In the genomic region with DNA sequence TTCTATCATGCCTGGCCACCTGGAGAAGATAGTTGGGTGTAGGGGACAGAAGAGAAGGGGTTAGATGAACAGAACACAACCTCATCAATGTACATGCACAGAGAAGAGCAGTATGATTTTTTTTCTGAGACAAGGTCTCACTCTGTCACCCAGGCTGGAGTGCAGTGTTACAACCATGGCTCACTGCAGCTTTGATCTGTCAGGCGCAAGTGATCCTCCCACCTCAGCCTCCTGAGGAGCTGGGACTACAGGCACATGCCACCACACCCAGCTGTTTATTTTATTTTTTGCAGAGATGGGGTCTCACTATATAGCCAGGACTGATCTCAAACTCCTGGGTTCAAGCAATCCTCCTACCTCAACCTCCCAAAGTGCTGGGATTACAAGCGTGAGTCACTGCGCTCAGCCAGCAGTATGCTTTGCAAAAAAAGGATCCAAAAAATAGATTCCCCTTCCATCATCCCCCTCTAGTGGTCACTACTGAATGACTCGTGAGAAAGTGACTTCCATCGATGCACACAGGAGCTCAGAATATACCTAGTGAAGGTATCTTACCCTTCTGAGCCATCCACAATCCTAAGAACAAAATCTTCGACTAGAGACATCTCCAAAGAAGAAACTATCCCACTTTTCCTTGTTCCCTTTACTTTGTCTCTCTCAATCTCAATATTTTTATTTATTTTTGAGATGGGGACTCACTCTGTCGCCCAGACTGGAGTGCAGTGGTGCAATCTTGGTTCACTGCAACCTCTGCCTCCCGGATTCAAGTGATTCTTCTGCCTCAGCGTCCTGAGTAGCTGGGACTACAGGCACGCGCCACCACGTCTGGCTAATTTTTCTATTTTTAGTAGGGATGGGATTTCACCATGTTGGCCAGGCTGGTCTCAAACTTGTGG, we compare ENCODE assay signal across 8 cellular contexts. TPM values are rescaled to one million over a fixed set of nuclear protein-coding genes. Genes with fewer than 3 reads are reported as not detected.
A peak's percentile ranks its signal among the peaks of the same experiment; 100 is the strongest.
DNase-seq lines count a peak whose midpoint lies in the region; ATAC-seq and TF ChIP-seq lines count a peak whose summit lies in the region.

No MANE protein-coding gene starts in this region.

- no peak overlapping the region for H3K4me3 Mint-ChIP-seq in brain
- H3K4me3 Mint-ChIP-seq in stimulated activated naive B cell treated with anti-CD40 and anti-IgM and Interleukin-4, amounts not matched to agents 10 μg/mL and 1 μg/mL and 100 μg/mL, for 72 hours, result no peak overlapping the region

- peak; percentile 59 for TF ChIP-seq CTCF in AG04449 (IDR thresholded peaks at IDR 0.05; ENCODE audit: insufficient read depth, low read length, missing control alignments)
- peak; percentile 64 for TF ChIP-seq CTCF in GM10248 (IDR thresholded peaks at IDR 0.05; ENCODE audit: control extremely low read depth, extremely low read depth, low read depth, missing control alignments)
- peak; percentile 67 to 70 for TF ChIP-seq CTCF in brain (conservative IDR thresholded peaks at IDR 0.05)

- H3K4me3 ChIP-seq in AG04449 (ENCODE audit: low read depth, low read length), result no peak overlapping the region

- DNase-seq in AG04449 (ENCODE audit: low read depth, low spot score), result no peak
- DNase-seq in GM10248 (ENCODE audit: extremely low spot score), result peak; percentile 74
- peak; percentile 78 to 85 for DNase-seq in Kasumi-1 (lab: John Stamatoyannopoulos, UW)
- peak; percentile 83 for DNase-seq in SK-MEL-5 (ENCODE audit: low read depth, low spot score)
- peak; percentile 53 for DNase-seq in kidney glomerular epithelial cell (lab: John Stamatoyannopoulos, UW)
- no peak for DNase-seq in stimulated activated naive B cell treated with anti-CD40 and anti-IgM and Interleukin-4, amounts not matched to agents 10 μg/mL and 1 μg/mL and 100 μg/mL, for 72 hours

- H3K4me1 Mint-ChIP-seq in brain, result no peaks in the 10 kb centered on the region
- H3K4me1 Mint-ChIP-seq in stimulated activated naive B cell treated with anti-CD40 and anti-IgM and Interleukin-4, amounts not matched to agents 10 μg/mL and 1 μg/mL and 100 μg/mL, for 72 hours, result peaks cover 11 to 15% of the 10 kb centered on the region in 2 donors

- peaks cover 3% of the 10 kb centered on the region for H3K36me3 Mint-ChIP-seq in brain
- peaks cover 0 to 4% of the 10 kb centered on the region in 2 donors for H3K36me3 Mint-ChIP-seq in stimulated activated naive B cell treated with anti-CD40 and anti-IgM and Interleukin-4, amounts not matched to agents 10 μg/mL and 1 μg/mL and 100 μg/mL, for 72 hours

- no peaks in the 10 kb centered on the region for H3K27me3 Mint-ChIP-seq in brain
- H3K27me3 Mint-ChIP-seq in stimulated activated naive B cell treated with anti-CD40 and anti-IgM and Interleukin-4, amounts not matched to agents 10 μg/mL and 1 μg/mL and 100 μg/mL, for 72 hours, result no peaks in the 10 kb centered on the region

- POLR2A ChIA-PET in AG04449 (lab: Yijun Ruan, JAX) (no interaction called here), GM10248 (lab: Yijun Ruan, JAX) (interaction anchor here (0.6 to 1.0 kb wide), 3 partner anchors 20 to 71 kb away, joined by 3 to 6 read pairs (median 3); no protein-coding TSS in a partner anchor)

- H3K9me3 Mint-ChIP-seq in brain, result no peaks in the 10 kb centered on the region
- H3K9me3 Mint-ChIP-seq in stimulated activated naive B cell treated with anti-CD40 and anti-IgM and Interleukin-4, amounts not matched to agents 10 μg/mL and 1 μg/mL and 100 μg/mL, for 72 hours, result no peaks in the 10 kb centered on the region

- in situ Hi-C loops in SK-MEL-5 (cut with HindIII; ENCODE audit: low pct_unique_long_range_greater_than_20kb, low sequenced_read_pairs), result no loop called here

- CTCF ChIA-PET in AG04449 (lab: Yijun Ruan, JAX), result interaction anchor here (0.7 to 3.8 kb wide), 24 partner anchors 8 to 290 kb away, joined by 3 to 30 read pairs (median 6); a partner anchor contains a TSS
- CTCF ChIA-PET in GM10248 (lab: Yijun Ruan, JAX), result interaction anchor here (0.6 to 4.1 kb wide), 37 partner anchors 9 to 282 kb away, joined by 3 to 44 read pairs (median 6); a partner anchor contains a TSS

- ATAC-seq in stimulated activated naive B cell treated with anti-CD40 and anti-IgM and Interleukin-4, amounts not matched to agents 10 μg/mL and 1 μg/mL and 100 μg/mL, for 72 hours (replicated peaks), result peak; percentile 92
- ATAC-seq in GM19351 (IDR thresholded peaks at IDR 0.05; ENCODE audit: unreplicated experiment), result no peak

- no peak overlapping the region for H3K27ac Mint-ChIP-seq in brain
- H3K27ac Mint-ChIP-seq in stimulated activated naive B cell treated with anti-CD40 and anti-IgM and Interleukin-4, amounts not matched to agents 10 μg/mL and 1 μg/mL and 100 μg/mL, for 72 hours, result no peak overlapping the region

RNA-seq across cellular contexts. Expression of a gene that starts 21.0 kb away (rescaled TPM):
- total RNA-seq in SK-MEL-5 (2014; rRNA removed; shearing (Covaris generic)), result 4.5 and 4.7 TPM in 2 replicates
- polyA plus RNA-seq in SK-MEL-5 (2015; cell fraction: cytosol; rRNA removed), result 3.5 and 4.4 TPM in 2 replicates
- 9.8 and 18.6 TPM in 2 replicates for polyA plus RNA-seq in SK-MEL-5 (2015; cell fraction: nucleus; rRNA removed)
- polyA plus RNA-seq in brain (ENCODE audit: insufficient read depth, low read depth, low replicate concordance), result 6.4 TPM

RNA-seq across cellular contexts. Expression of a gene that starts 22.1 kb away (rescaled TPM):
- total RNA-seq in SK-MEL-5 (2014; rRNA removed; shearing (Covaris generic)), result 48.2 and 53.5 TPM in 2 replicates
- 51.1 and 54.2 TPM in 2 replicates for polyA plus RNA-seq in SK-MEL-5 (2015; cell fraction: cytosol; rRNA removed)
- 41.9 and 42.1 TPM in 2 replicates for polyA plus RNA-seq in SK-MEL-5 (2015; cell fraction: nucleus; rRNA removed)
- 57.4 TPM for polyA plus RNA-seq in brain (ENCODE audit: insufficient read depth, low read depth, low replicate concordance)

RNA-seq across cellular contexts. Expression of a gene that starts 28.8 kb away (rescaled TPM):
- 27.6 and 28.4 TPM in 2 replicates for total RNA-seq in SK-MEL-5 (2014; rRNA removed; shearing (Covaris generic))
- 33.0 and 44.3 TPM in 2 replicates for polyA plus RNA-seq in SK-MEL-5 (2015; cell fraction: cytosol; rRNA removed)
- 169 and 191 TPM in 2 replicates for polyA plus RNA-seq in SK-MEL-5 (2015; cell fraction: nucleus; rRNA removed)
- 34.4 TPM for polyA plus RNA-seq in brain (ENCODE audit: insufficient read depth, low read depth, low replicate concordance)

RNA-seq across cellular contexts. Expression of a gene that starts 34.2 kb away (rescaled TPM):
- 0.48 TPM in 1 of 2 replicates, not detected in the other for total RNA-seq in SK-MEL-5 (2014; rRNA removed; shearing (Covaris generic))
- 0.73 TPM in 1 of 2 replicates, not detected in the other for polyA plus RNA-seq in SK-MEL-5 (2015; cell fraction: cytosol; rRNA removed)
- polyA plus RNA-seq in SK-MEL-5 (2015; cell fraction: nucleus; rRNA removed), result 5.1 and 7.6 TPM in 2 replicates
- 3.8 TPM for polyA plus RNA-seq in brain (ENCODE audit: insufficient read depth, low read depth, low replicate concordance)

RNA-seq across cellular contexts. Expression of a gene that starts 49.6 kb away (rescaled TPM):
- 41.6 and 42.5 TPM in 2 replicates for total RNA-seq in SK-MEL-5 (2014; rRNA removed; shearing (Covaris generic))
- 60.6 and 66.7 TPM in 2 replicates for polyA plus RNA-seq in SK-MEL-5 (2015; cell fraction: cytosol; rRNA removed)
- polyA plus RNA-seq in SK-MEL-5 (2015; cell fraction: nucleus; rRNA removed), result 2,965 and 3,231 TPM in 2 replicates
- 6.1 TPM for polyA plus RNA-seq in brain (ENCODE audit: insufficient read depth, low read depth, low replicate concordance)

Comparison
In these comparisons a context has a peak if more than half of its experiments do, and no peak if none do; other contexts are left out.
1. DNase-seq: peak in GM10248 (single experiment), Kasumi-1 (2 of 2), SK-MEL-5 (single experiment) and kidney glomerular epithelial cell (single experiment); none in AG04449 (single experiment) and stimulated activated naive B cell treated with anti-CD40 and anti-IgM and Interleukin-4, amounts not matched to agents 10 μg/mL and 1 μg/mL and 100 μg/mL, for 72 hours (single experiment).
2. Peak in every context shown above with its lines, with median percentiles within 50 percentile points of each other: CTCF ChIP-seq.